Comparison of ENCODE assay signal across 23 cellular contexts in genomic region chr20:51331466-51331865, GRCh38.
DNase-seq lines count a peak whose midpoint lies in the region; ATAC-seq and TF ChIP-seq lines count a peak whose summit lies in the region.
"Had no signal": no experiment of that assay in that cellular context is flagged by ENCODE, and none has a peak within 500 bp of the region (broad histone marks: within the 10 kb centered on the region; RNA-seq: fewer than 3 reads in every experiment).

No MANE protein-coding gene starts in this region.

- peaks cover 0 to 5% (median under 1%) of the 10 kb centered on the region in 3 donors for H3K27me3 Mint-ChIP-seq in CD14-positive monocyte (ENCODE audit: low read depth in 3 of 3)
- H3K27me3 Mint-ChIP-seq: dendritic cell treated with granulocyte-macrophage colony-stimulating factor and Interleukin-4, amounts not matched to agents 40 ng/mL and 50 ng/mL, for 4 days had no signal

- DNase-seq in H4 (ENCODE audit: low spot score) (peak; percentile 89), RWPE2 (ENCODE audit: low spot score) (peak; percentile 96), dorsolateral prefrontal cortex (peak in 9 of 10 donors; percentile 7 to 82 (median 61)), osteoblast (ENCODE audit: insufficient read length, low spot score, missing footprints) (peak; percentile 91), Right ventricle myocardium inferior (ENCODE audit: missing footprints) (no peak), heart right ventricle (no peak), CD14-positive monocyte (ENCODE audit: low spot score) (no peak)
- DNase-seq: activated CD4-positive, alpha-beta T cell treated with anti-CD3 and anti-CD28 coated beads, Interleukin-2, amount 50 U/mL, for 1 hour; activated naive CD4-positive, alpha-beta T cell treated with Interleukin-2 at 50 U/mL for 16 hours; CD4-positive, alpha-beta memory T cell; left lung; NCI-H1105; NCI-H2081 treated with DMSO at 0.1 percent for 48 hours; NCI-H510A; T-cell had no signal

- H3K4me1 ChIP-seq in RWPE2 (ENCODE audit: insufficient read depth, poor library complexity, severe bottlenecking) (peaks cover 34% of the 10 kb centered on the region), osteoblast (ENCODE audit: insufficient read depth, low read length) (peaks cover 35% of the 10 kb centered on the region), heart right ventricle (no peaks in the 10 kb centered on the region)
- H3K4me1 ChIP-seq: left lung, right atrium auricular region had no signal

- no peak for TF ChIP-seq CTCF in RWPE2 (IDR thresholded peaks at IDR 0.05; ENCODE audit: poor library complexity, severe bottlenecking)
- TF ChIP-seq CTCF in dorsolateral prefrontal cortex (IDR thresholded peaks at IDR 0.05 in 54 of 56, conservative IDR thresholded peaks at IDR 0.05 in 2 of 56; ENCODE audit: low read depth in 1 of 56, partially characterized antibody in 56 of 56) = no peak
- no peak for TF ChIP-seq CTCF in osteoblast (IDR thresholded peaks at IDR 0.05; ENCODE audit: extremely low read depth, low read depth, low read length)
- no peak for TF ChIP-seq CTCF in heart right ventricle (IDR thresholded peaks at IDR 0.05)
- no peak for TF ChIP-seq CTCF in CD14-positive monocyte (IDR thresholded peaks at IDR 0.05)

- H3K27ac ChIP-seq in RWPE2 (ENCODE audit: poor library complexity, severe bottlenecking) = peak overlapping the region; percentile 96
- no peak overlapping the region for H3K27ac ChIP-seq in dorsolateral prefrontal cortex
- H3K27ac ChIP-seq in osteoblast (ENCODE audit: low read depth, low read length) = peak overlapping the region; percentile 94
- H3K27ac ChIP-seq in heart right ventricle = no peak overlapping the region
- H3K27ac ChIP-seq: KMS-11, left lung, right atrium auricular region, thoracic aorta, VCaP had no signal

- H3K27me3 ChIP-seq in RWPE2 (ENCODE audit: insufficient read depth, poor library complexity, severe bottlenecking) = no peaks in the 10 kb centered on the region
- H3K27me3 ChIP-seq in dorsolateral prefrontal cortex = no peaks in the 10 kb centered on the region
- no peaks in the 10 kb centered on the region for H3K27me3 ChIP-seq in osteoblast (ENCODE audit: insufficient read depth, low read length)
- H3K27me3 ChIP-seq in heart right ventricle = peaks cover 0 to 18% (median 5%) of the 10 kb centered on the region in 7 donors
- H3K27me3 ChIP-seq: left lung, right atrium auricular region had no signal

- 90 to 92% methylated on average over 19 of the region's 19 CpGs for WGBS in heart right ventricle, 2 donors

- intact Hi-C loops in dorsolateral prefrontal cortex (cut with DNase I) (no loop called here), Right ventricle myocardium inferior (cut with DNase I) (no loop called here), heart right ventricle (cut with DNase I) (no loop called here), CD14-positive monocyte (cut with micrococcal nuclease) (no loop called here)

- peak; percentile 60 for ATAC-seq in RWPE2 (ENCODE audit: low read depth)
- ATAC-seq in Right ventricle myocardium inferior = no peak
- no peak for ATAC-seq in heart right ventricle
- no peak for ATAC-seq in GM18517 (IDR thresholded peaks at IDR 0.05; ENCODE audit: unreplicated experiment)
- ATAC-seq: left lung; stimulated activated effector memory CD8-positive, alpha-beta T cell treated with anti-CD3 and anti-CD28 coated beads, Interleukin-12 subunit alpha, Interleukin-12 subunit beta, amount 100 ng/mL, for 72 hours; T-cell had no signal

- H3K4me2 ChIP-seq in osteoblast (ENCODE audit: insufficient read depth, low read length) = peak overlapping the region; percentile 62
- H3K4me2 ChIP-seq: KMS-11 had no signal

- H3K36me3 ChIP-seq in RWPE2 (ENCODE audit: low read depth) = no peaks in the 10 kb centered on the region
- no peaks in the 10 kb centered on the region for H3K36me3 ChIP-seq in osteoblast (ENCODE audit: insufficient read depth, low read length)
- H3K36me3 ChIP-seq in heart right ventricle = no peaks in the 10 kb centered on the region
- H3K36me3 ChIP-seq: left lung, right atrium auricular region, thoracic aorta had no signal

- H3K79me2 ChIP-seq in osteoblast (ENCODE audit: insufficient read depth, low read length) = no peaks in the 10 kb centered on the region

- H3K4me1 Mint-ChIP-seq in CD14-positive monocyte = no peaks in the 10 kb centered on the region
- H3K4me1 Mint-ChIP-seq: CD4-positive, alpha-beta memory T cell; T-cell had no signal

- H3K27ac Mint-ChIP-seq in CD14-positive monocyte = no peak overlapping the region
- H3K27ac Mint-ChIP-seq: brain; dendritic cell treated with granulocyte-macrophage colony-stimulating factor and Interleukin-4, amounts not matched to agents 40 ng/mL and 50 ng/mL, for 4 days; stimulated activated effector memory CD8-positive, alpha-beta T cell treated with anti-CD3 and anti-CD28 coated beads, Interleukin-12 subunit alpha, Interleukin-12 subunit beta, amount 100 ng/mL, for 72 hours; T-cell had no signal

- H3K4me3 ChIP-seq in RWPE2 (ENCODE audit: severe bottlenecking) (no peak overlapping the region), dorsolateral prefrontal cortex (no peak overlapping the region), osteoblast (ENCODE audit: insufficient read depth, low read length) (peak overlapping the region; percentile 32), heart right ventricle (no peak overlapping the region)
- H3K4me3 ChIP-seq: left lung, right atrium auricular region, thoracic aorta had no signal

- H4K20me1 ChIP-seq in osteoblast (ENCODE audit: insufficient read depth, low read length) = no peaks in the 10 kb centered on the region

- no peak overlapping the region for H3K4me3 Mint-ChIP-seq in CD14-positive monocyte
- H3K4me3 Mint-ChIP-seq: brain; CD4-positive, alpha-beta memory T cell; dendritic cell treated with granulocyte-macrophage colony-stimulating factor and Interleukin-4, amounts not matched to agents 40 ng/mL and 50 ng/mL, for 4 days; stimulated activated effector memory CD8-positive, alpha-beta T cell treated with anti-CD3 and anti-CD28 coated beads, Interleukin-12 subunit alpha, Interleukin-12 subunit beta, amount 100 ng/mL, for 72 hours; T-cell had no signal

- no peak overlapping the region for H2AFZ ChIP-seq in osteoblast (ENCODE audit: low read length)

- peaks cover 0 to 2% (median 0%) of the 10 kb centered on the region in 7 donors for H3K9me3 Mint-ChIP-seq in CD14-positive monocyte
- H3K9me3 Mint-ChIP-seq: dendritic cell treated with granulocyte-macrophage colony-stimulating factor and Interleukin-4, amounts not matched to agents 40 ng/mL and 50 ng/mL, for 4 days; stimulated activated effector memory CD8-positive, alpha-beta T cell treated with anti-CD3 and anti-CD28 coated beads, Interleukin-12 subunit alpha, Interleukin-12 subunit beta, amount 100 ng/mL, for 72 hours; T-cell had no signal

- no peaks in the 10 kb centered on the region for H3K36me3 Mint-ChIP-seq in CD14-positive monocyte
- H3K36me3 Mint-ChIP-seq: brain; CD4-positive, alpha-beta memory T cell; T-cell had no signal

- peaks cover 2% of the 10 kb centered on the region for H3K9me3 ChIP-seq in RWPE2 (ENCODE audit: severe bottlenecking)
- no peaks in the 10 kb centered on the region for H3K9me3 ChIP-seq in osteoblast (ENCODE audit: low read depth, low read length)
- H3K9me3 ChIP-seq in heart right ventricle = no peaks in the 10 kb centered on the region
- H3K9me3 ChIP-seq: left lung, right atrium auricular region, thoracic aorta had no signal

Comparison
In these comparisons a context has a peak if more than half of its experiments do, and no peak if none do; other contexts are left out.
1. DNase-seq: peak in H4 (single experiment), RWPE2 (single experiment), dorsolateral prefrontal cortex (9 of 10) and osteoblast (single experiment); none in Right ventricle myocardium inferior (single experiment), heart right ventricle (0 of 2) and CD14-positive monocyte (single experiment).
2. H3K27ac ChIP-seq: peak in RWPE2 (single experiment) and osteoblast (single experiment); none in dorsolateral prefrontal cortex (0 of 59) and heart right ventricle (0 of 10).